13 cellular contexts compared by ENCODE assay signal in genomic region chr5:156479864-156480263, GRCh38.
DNase-seq lines count a peak whose midpoint lies in the region; ATAC-seq and TF ChIP-seq lines count a peak whose summit lies in the region.
"Had no signal": no experiment of that assay in that cellular context is flagged by ENCODE, and none has a peak within 500 bp of the region (broad histone marks: within the 10 kb centered on the region; RNA-seq: fewer than 3 reads in every experiment).

No MANE protein-coding gene starts in this region.

- H3K27ac ChIP-seq in SK-N-MC (peak overlapping the region; percentile 21; the same call in 1 of the 2 replicates), left lung (no peak overlapping the region)

- no peaks in the 10 kb centered on the region for H3K27me3 ChIP-seq in left lung

- H3K36me3 ChIP-seq in SK-N-MC (ENCODE audit: insufficient read depth, low read length) (no peaks in the 10 kb centered on the region), left lung (no peaks in the 10 kb centered on the region)

- no peaks in the 10 kb centered on the region for H3K9me3 ChIP-seq in SK-N-MC (ENCODE audit: low read depth, low read length)
- H3K9me3 ChIP-seq in left lung = no peaks in the 10 kb centered on the region

- ATAC-seq in HG02885 (IDR thresholded peaks at IDR 0.05; ENCODE audit: poor library complexity, unreplicated experiment) (peak; percentile 50), left lung (peak; percentile 9), HG03097 (IDR thresholded peaks at IDR 0.05; ENCODE audit: low FRiP score, unreplicated experiment) (no peak)
- ATAC-seq: effector memory CD8-positive, alpha-beta T cell; left cardiac atrium had no signal

- DNase-seq in DMS 273 (lab: John Stamatoyannopoulos, UW; ENCODE audit: unreplicated experiment) (peak; percentile 95), SK-N-MC (ENCODE audit: low read depth, low spot score) (no peak), left lung (no peak), NCI-H774 (lab: John Stamatoyannopoulos, UW) (no peak), NCI-H526 treated with DMSO at 0.1 percent for 48 hours (lab: John Stamatoyannopoulos, UW) (no peak), COLO668 (lab: John Stamatoyannopoulos, UW; ENCODE audit: unreplicated experiment) (no peak)
- DNase-seq: activated T-cell treated with anti-CD3 and anti-CD28 coated beads, Interleukin-2, amount 50 U/mL, for 4 hours; effector memory CD8-positive, alpha-beta T cell; left cardiac atrium; NCI-H1436 treated with DMSO at 0.1 percent for 48 hours; SW 1271 had no signal

- H3K4me3 ChIP-seq in SK-N-MC (no peak overlapping the region), left lung (no peak overlapping the region)

- intact Hi-C loops in left lung (cut with DNase I) = no loop called here

- no peak for TF ChIP-seq CTCF in left lung (IDR thresholded peaks at IDR 0.05)

- no peaks in the 10 kb centered on the region for H3K4me1 ChIP-seq in left lung

- no peak overlapping the region for H3K9ac ChIP-seq in SK-N-MC (ENCODE audit: insufficient read length)
